In the genomic region with DNA sequence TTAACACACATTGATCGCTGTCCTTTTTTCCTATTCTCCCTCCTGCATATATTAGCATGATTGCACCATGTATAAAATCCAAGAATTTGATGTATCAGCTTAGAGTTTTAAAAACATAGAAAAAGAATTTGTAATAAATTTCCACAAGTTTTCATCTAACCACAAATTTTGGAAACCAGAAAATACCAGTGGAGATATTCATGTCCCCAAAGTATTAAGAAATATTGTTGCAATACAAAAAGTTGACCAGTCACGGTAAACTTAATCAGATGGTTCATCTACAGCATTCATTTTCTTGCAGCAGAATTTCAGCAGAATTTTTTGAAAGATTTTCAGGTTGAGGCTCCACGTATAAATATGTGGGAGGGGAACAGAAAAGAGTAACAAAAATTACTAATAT, we compare ENCODE assay signal across 14 cellular contexts.
DNase-seq lines count a peak whose midpoint lies in the region; ATAC-seq and TF ChIP-seq lines count a peak whose summit lies in the region.
"Had no signal": no experiment of that assay in that cellular context is flagged by ENCODE, and none has a peak within 500 bp of the region (broad histone marks: within the 10 kb centered on the region; RNA-seq: fewer than 3 reads in every experiment).

No MANE protein-coding gene starts in this region.

- ATAC-seq in sciatic nerve (peak; percentile 48), HG02970 (IDR thresholded peaks at IDR 0.05; ENCODE audit: low FRiP score, unreplicated experiment) (no peak), left cardiac atrium (no peak)
- ATAC-seq: CD8-positive, alpha-beta T cell; GM12878 had no signal

- CTCF ChIA-PET in A673 (lab: Charles Lee): no interaction called here

- H3K36me3 ChIP-seq in GM23248 (ENCODE audit: low read depth) (no peaks in the 10 kb centered on the region), A673 (ENCODE audit: insufficient read depth, low read length, poor library complexity, severe bottlenecking) (no peaks in the 10 kb centered on the region)
- H3K36me3 ChIP-seq: BLaER1 treated with 17β-estradiol and CSF1 and Interleukin-3, amounts not matched to agents 10 nM and 100 nM had no signal

- H2AFZ ChIP-seq in GM23248: no peak overlapping the region

- no peaks in the 10 kb centered on the region for H4K20me1 ChIP-seq in GM23248 (ENCODE audit: insufficient read depth)
- H4K20me1 ChIP-seq: BLaER1 treated with 17β-estradiol and CSF1 and Interleukin-3, amounts not matched to agents 10 nM and 100 nM had no signal

- no peak overlapping the region for H3K4me3 ChIP-seq in GM23248
- H3K4me3 ChIP-seq in fibroblast of mammary gland (ENCODE audit: control insufficient read depth, low read depth, low read length): no peak overlapping the region
- H3K4me3 ChIP-seq in A673 (ENCODE audit: low read depth, low read length, poor library complexity, severe bottlenecking): no peak overlapping the region
- H3K4me3 ChIP-seq: BLaER1 treated with 17β-estradiol and CSF1 and Interleukin-3, amounts not matched to agents 10 nM and 100 nM; GM12878 had no signal

- WGBS in GM23248 (ENCODE audit: low coverage in 1 of 2, low lambda C conversion rate in 2 of 2, missing lambda C conversion rate in 2 of 2), 2 experiments: 51 to 57% methylated on average over 3 of the region's 3 CpGs

- in situ Hi-C loops in GM23248 (cut with MboI): no loop called here

- no peak overlapping the region for H3K9ac ChIP-seq in GM23248
- H3K9ac ChIP-seq: BLaER1 treated with 17β-estradiol and CSF1 and Interleukin-3, amounts not matched to agents 10 nM and 100 nM had no signal

- H3K9me3 ChIP-seq in GM23248 (ENCODE audit: low read depth) (no peaks in the 10 kb centered on the region), A673 (ENCODE audit: low read depth, low read length, poor library complexity, severe bottlenecking) (no peaks in the 10 kb centered on the region)

- H3K27ac ChIP-seq in GM23248 (no peak overlapping the region), A673 (ENCODE audit: low read depth, low read length, poor library complexity, severe bottlenecking) (no peak overlapping the region)

- H3K79me2 ChIP-seq in GM23248 (ENCODE audit: insufficient read depth): no peaks in the 10 kb centered on the region

- H3K9me2 ChIP-seq in GM23248 (ENCODE audit: insufficient read depth): no peaks in the 10 kb centered on the region

- no peak overlapping the region for H3K4me2 ChIP-seq in GM23248 (ENCODE audit: unreplicated experiment)

- DNase-seq in GM23248: peak; percentile 51
- peak; percentile 67 for DNase-seq in fibroblast of mammary gland (ENCODE audit: low read depth)
- no peak for DNase-seq in sciatic nerve (ENCODE audit: low spot score)
- DNase-seq in left cardiac atrium: no peak
- DNase-seq in NCI-H524 treated with DMSO at 0.1 percent for 48 hours (lab: John Stamatoyannopoulos, UW): no peak
- no peak for DNase-seq in A673 (ENCODE audit: low spot score)
- DNase-seq: Calu3; CD8-positive, alpha-beta T cell; DMS79 treated with DMSO at 0.1 percent for 48 hours; GF-D8; H9 had no signal

- peaks cover 6% of the 10 kb centered on the region; the same call in 1 of the 2 replicates for H3K4me1 ChIP-seq in GM23248 (ENCODE audit: insufficient read depth)
- H3K4me1 ChIP-seq in A673 (ENCODE audit: insufficient read depth, low read length, poor library complexity, severe bottlenecking): no peaks in the 10 kb centered on the region

- TF ChIP-seq CTCF in fibroblast of mammary gland (conservative IDR thresholded peaks at IDR 0.05; ENCODE audit: control insufficient read depth, insufficient read depth, low read depth, low read length) (no peak), A673 (conservative IDR thresholded peaks at IDR 0.05; ENCODE audit: low read depth, low read length) (no peak)

- H3F3A ChIP-seq in GM23248 (ENCODE audit: insufficient read depth): peaks cover 7% of the 10 kb centered on the region; the same call in 1 of the 2 replicates

- no TSS peak for BruUV-seq in A673 (replicated peaks; lab: Mats Ljungman, UMichigan)

- POLR2A ChIA-PET in A673 (lab: Charles Lee; ENCODE audit: low non-redundant PET): no interaction called here

- H3K27me3 ChIP-seq in GM23248 (replicated peaks; ENCODE audit: insufficient read depth) (no peaks in the 10 kb centered on the region), A673 (replicated peaks; ENCODE audit: insufficient read depth, low read depth, low read length, poor library complexity) (no peaks in the 10 kb centered on the region)
- H3K27me3 ChIP-seq: BLaER1 treated with 17β-estradiol and CSF1 and Interleukin-3, amounts not matched to agents 10 nM and 100 nM had no signal

- intact Hi-C loops in sciatic nerve (cut with DNase I): no loop called here
- intact Hi-C loops in left cardiac atrium (cut with DNase I): no loop called here
- intact Hi-C loops in A673 (cut with micrococcal nuclease; ENCODE audit: unreplicated experiment): no loop called here

Comparison
In these comparisons a context has a peak if more than half of its experiments do, and no peak if none do; other contexts are left out.
1. DNase-seq: peak in GM23248 (single experiment) and fibroblast of mammary gland (single experiment); none in sciatic nerve (single experiment), left cardiac atrium (single experiment), NCI-H524 treated with DMSO at 0.1 percent for 48 hours (single experiment) and A673 (single experiment).